In genomic region chr6:33746036-33746600, GRCh38 we compare ENCODE assay signal across 11 cellular contexts. TPM values are rescaled to one million over a fixed set of nuclear protein-coding genes. Genes with fewer than 3 reads are reported as not detected.
DNase-seq lines count a peak whose midpoint lies in the region; ATAC-seq and TF ChIP-seq lines count a peak whose summit lies in the region.
"Had no signal": no experiment of that assay in that cellular context is flagged by ENCODE, and none has a peak within 500 bp of the region (broad histone marks: within the 10 kb centered on the region; RNA-seq: fewer than 3 reads in every experiment).

No MANE protein-coding gene starts in this region.

- H3K36me3 Mint-ChIP-seq in activated CD8-positive, alpha-beta T cell treated with anti-CD3 and anti-CD28 coated beads, Interleukin-2, amount 10 ng/mL, durations not matched to agents 7 days and 5 days (ENCODE audit: low read depth) = no peaks in the 10 kb centered on the region

- H3K4me3 ChIP-seq in AG04449 (ENCODE audit: low read depth, low read length) (no peak overlapping the region), esophagus muscularis mucosa (peak overlapping the region; percentile 33 to 46 (median 34))

- no peaks in the 10 kb centered on the region for H3K9me3 Mint-ChIP-seq in activated CD8-positive, alpha-beta T cell treated with anti-CD3 and anti-CD28 coated beads, Interleukin-2, amount 10 ng/mL, durations not matched to agents 7 days and 5 days (ENCODE audit: insufficient read depth)
- H3K9me3 Mint-ChIP-seq: central memory CD8-positive, alpha-beta T cell had no signal

- H3K27ac Mint-ChIP-seq in activated CD8-positive, alpha-beta T cell treated with anti-CD3 and anti-CD28 coated beads, Interleukin-2, amount 10 ng/mL, durations not matched to agents 7 days and 5 days = no peak overlapping the region

- no peaks in the 10 kb centered on the region for H3K9me3 ChIP-seq in esophagus muscularis mucosa

- no peak for DNase-seq in AG04449 (ENCODE audit: low read depth, low spot score)
- DNase-seq in NCI-H510A (lab: John Stamatoyannopoulos, UW) = peak; percentile 40
- no peak for DNase-seq in esophagus muscularis mucosa (ENCODE audit: extremely low spot score)
- peak; percentile 80 for DNase-seq in midbrain (lab: John Stamatoyannopoulos, UW)
- no peak for DNase-seq in activated CD8-positive, alpha-beta T cell treated with anti-CD3 and anti-CD28 coated beads, Interleukin-2, amount 10 ng/mL, durations not matched to agents 7 days and 5 days
- DNase-seq in NCI-H2029 treated with DMSO at 0.1 percent for 48 hours (lab: John Stamatoyannopoulos, UW) = no peak
- no peak for DNase-seq in activated naive CD4-positive, alpha-beta T cell treated with Interleukin-2 at 50 U/mL for 16 hours
- no peak for DNase-seq in central memory CD4-positive, alpha-beta T cell
- DNase-seq: COR-L47 had no signal

- H3K4me3 Mint-ChIP-seq in activated CD8-positive, alpha-beta T cell treated with anti-CD3 and anti-CD28 coated beads, Interleukin-2, amount 10 ng/mL, durations not matched to agents 7 days and 5 days = no peak overlapping the region
- H3K4me3 Mint-ChIP-seq: central memory CD8-positive, alpha-beta T cell had no signal

- H3K4me1 ChIP-seq in esophagus muscularis mucosa = peaks cover 0 to 20% (median 7%) of the 10 kb centered on the region in 4 donors

- TF ChIP-seq CTCF in AG04449 (IDR thresholded peaks at IDR 0.05; ENCODE audit: insufficient read depth, low read length, missing control alignments) (peak; percentile 13), esophagus muscularis mucosa (IDR thresholded peaks at IDR 0.05) (no peak)

- POLR2A ChIA-PET in AG04449 (lab: Yijun Ruan, JAX) = interaction anchor here (0.6 to 1.7 kb wide), 3 partner anchors 26 to 845 kb away, joined by 3 to 14 read pairs (median 4); partner anchors contain the start of gene UQCC2
- POLR2A ChIA-PET in activated CD8-positive, alpha-beta T cell treated with anti-CD3 and anti-CD28 coated beads, Interleukin-2, amount 10 ng/mL, durations not matched to agents 7 days and 5 days (lab: Charles Lee) = no interaction called here

- H3K27me3 ChIP-seq in esophagus muscularis mucosa = peaks cover 0 to 48% (median 0%) of the 10 kb centered on the region in 4 donors

- no peaks in the 10 kb centered on the region for H3K4me1 Mint-ChIP-seq in activated CD8-positive, alpha-beta T cell treated with anti-CD3 and anti-CD28 coated beads, Interleukin-2, amount 10 ng/mL, durations not matched to agents 7 days and 5 days (ENCODE audit: low read depth)
- H3K4me1 Mint-ChIP-seq: central memory CD8-positive, alpha-beta T cell had no signal

- H3K36me3 ChIP-seq in esophagus muscularis mucosa = no peaks in the 10 kb centered on the region

- 39% methylated on average over 10 of the region's 14 CpGs for WGBS in esophagus muscularis mucosa

- intact Hi-C loops in esophagus muscularis mucosa (cut with DNase I) = no loop called here

- CTCF ChIA-PET in AG04449 (lab: Yijun Ruan, JAX) = interaction anchor here (0.9 to 21.8 kb wide), 18 partner anchors 8 to 410 kb away, joined by 3 to 584 read pairs (median 6); partner anchors contain the start of gene UQCC2
- CTCF ChIA-PET in activated CD8-positive, alpha-beta T cell treated with anti-CD3 and anti-CD28 coated beads, Interleukin-2, amount 10 ng/mL, durations not matched to agents 7 days and 5 days (lab: Charles Lee) = interaction anchor here (0.8 to 4.1 kb wide), 6 partner anchors 15 to 153 kb away, joined by 3 to 40 read pairs (median 6); partner anchors contain the start of gene UQCC2

- peak overlapping the region; percentile 47 to 57 (median 50) for H3K27ac ChIP-seq in esophagus muscularis mucosa (replicated peaks in 1 of 4)

- no peak for TF ChIP-seq EP300 in esophagus muscularis mucosa (IDR thresholded peaks at IDR 0.05)

- no peak for ATAC-seq in activated CD8-positive, alpha-beta T cell treated with anti-CD3 and anti-CD28 coated beads, Interleukin-2, amount 10 ng/mL, durations not matched to agents 7 days and 5 days

- peaks cover 13% of the 10 kb centered on the region for H3K27me3 Mint-ChIP-seq in activated CD8-positive, alpha-beta T cell treated with anti-CD3 and anti-CD28 coated beads, Interleukin-2, amount 10 ng/mL, durations not matched to agents 7 days and 5 days (ENCODE audit: low read depth)

- no peak for TF ChIP-seq POLR2A in esophagus muscularis mucosa (IDR thresholded peaks at IDR 0.05; ENCODE audit: low read depth)

RNA-seq across cellular contexts. Expression of gene IP6K3, which starts 0.6 kb away (rescaled TPM):
- 1 to 10 TPM; 1.2 to 2.8 (median 1.7) TPM for total RNA-seq in esophagus muscularis mucosa
- total RNA-seq in activated CD8-positive, alpha-beta T cell treated with anti-CD3 and anti-CD28 coated beads, Interleukin-2, amount 10 ng/mL, durations not matched to agents 7 days and 5 days = not detected
- total RNA-seq: OCI-LY7 had no signal

RNA-seq across cellular contexts. Expression of gene UQCC2, which starts 34.6 kb away (rescaled TPM):
- total RNA-seq in esophagus muscularis mucosa = 10 to 100 TPM in 3 of 4 donors, 1 to 10 TPM in 1; 9.4 to 22.2 (median 14.7) TPM
- 10 to 100 TPM; 88.1 to 89.6 TPM for total RNA-seq in activated CD8-positive, alpha-beta T cell treated with anti-CD3 and anti-CD28 coated beads, Interleukin-2, amount 10 ng/mL, durations not matched to agents 7 days and 5 days

RNA-seq across cellular contexts. Expression of gene LEMD2, which starts 42.8 kb away (rescaled TPM):
- 10 to 100 TPM; 36.4 to 65.3 (median 55.4) TPM for total RNA-seq in esophagus muscularis mucosa
- total RNA-seq in activated CD8-positive, alpha-beta T cell treated with anti-CD3 and anti-CD28 coated beads, Interleukin-2, amount 10 ng/mL, durations not matched to agents 7 days and 5 days = 10 to 100 TPM; 49.9 to 59.8 TPM

RNA-seq across cellular contexts. Expression of gene MLN, which starts 57.7 kb away (rescaled TPM):
- not detected for total RNA-seq in esophagus muscularis mucosa
- not detected for total RNA-seq in activated CD8-positive, alpha-beta T cell treated with anti-CD3 and anti-CD28 coated beads, Interleukin-2, amount 10 ng/mL, durations not matched to agents 7 days and 5 days
- total RNA-seq: OCI-LY7 had no signal

Comparison
In these comparisons a context has a peak if more than half of its experiments do, and no peak if none do; other contexts are left out.
1. DNase-seq: peak in NCI-H510A (single experiment) and midbrain (single experiment); none in AG04449 (single experiment), esophagus muscularis mucosa (single experiment), activated CD8-positive, alpha-beta T cell treated with anti-CD3 and anti-CD28 coated beads, Interleukin-2, amount 10 ng/mL, durations not matched to agents 7 days and 5 days (single experiment), NCI-H2029 treated with DMSO at 0.1 percent for 48 hours (single experiment), activated naive CD4-positive, alpha-beta T cell treated with Interleukin-2 at 50 U/mL for 16 hours (single experiment) and central memory CD4-positive, alpha-beta T cell (single experiment).